19 cellular contexts compared by ENCODE assay signal in genomic region chr3:125069968-125070745, GRCh38.
"Had no signal": no experiment of that assay in that cellular context is flagged by ENCODE, and none has a peak within 500 bp of the region (broad histone marks: within the 10 kb centered on the region; RNA-seq: fewer than 3 reads in every experiment).

No MANE protein-coding gene starts in this region.

- H3K36me3 ChIP-seq: spleen, tibial artery, upper lobe of right lung had no signal

- H3K9me3 ChIP-seq: spleen, tibial artery, upper lobe of right lung had no signal

- H3K27me3 Mint-ChIP-seq: dendritic cell treated with granulocyte-macrophage colony-stimulating factor and Interleukin-4, amounts not matched to agents 40 ng/mL and 50 ng/mL, for 4 days; effector memory CD8-positive, alpha-beta T cell; naive thymus-derived CD8-positive, alpha-beta T cell; stimulated activated memory B cell treated with anti-CD40 and anti-IgM and Interleukin-4, amounts not matched to agents 10 μg/mL and 1 μg/mL and 100 μg/mL, for 72 hours; stimulated activated naive CD8-positive, alpha-beta T cell treated with anti-CD3 and anti-CD28 coated beads, Interleukin-15, Interleukin-2, amounts not matched to agents 100 ng/mL and 50 ng/mL, for 24 hours had no signal

- H3K4me3 Mint-ChIP-seq: dendritic cell treated with granulocyte-macrophage colony-stimulating factor and Interleukin-4, amounts not matched to agents 40 ng/mL and 50 ng/mL, for 4 days; effector memory CD8-positive, alpha-beta T cell; neural crest cell; stimulated activated memory B cell treated with anti-CD40 and anti-IgM and Interleukin-4, amounts not matched to agents 10 μg/mL and 1 μg/mL and 100 μg/mL, for 72 hours; stimulated activated naive CD8-positive, alpha-beta T cell treated with anti-CD3 and anti-CD28 coated beads, Interleukin-15, Interleukin-2, amounts not matched to agents 100 ng/mL and 50 ng/mL, for 24 hours had no signal

- H3K27me3 ChIP-seq: hepatocyte, spleen, tibial artery, upper lobe of right lung had no signal

- H3K36me3 Mint-ChIP-seq: naive thymus-derived CD8-positive, alpha-beta T cell; stimulated activated memory B cell treated with anti-CD40 and anti-IgM and Interleukin-4, amounts not matched to agents 10 μg/mL and 1 μg/mL and 100 μg/mL, for 72 hours had no signal

- H2AFZ ChIP-seq: hepatocyte had no signal

- DNase-seq: effector memory CD8-positive, alpha-beta T cell; erythroblast; foreskin melanocyte; left colon; left ventricle myocardium superior; mesendoderm; naive thymus-derived CD8-positive, alpha-beta T cell; posterior cingulate gyrus; spleen; stimulated activated CD4-positive, alpha-beta T cell treated with anti-CD3 and anti-CD28 coated beads, Interleukin-15, amount 100 ng/mL, for 24 hours; stimulated activated CD4-positive, alpha-beta T cell treated with anti-CD3 and anti-CD28 coated beads, Interleukin-1b, Interleukin-23, amount 100 ng/mL, for 48 hours; stimulated activated CD4-positive, alpha-beta T cell treated with anti-CD3 and anti-CD28 coated beads, Interleukin-4, amount 100 ng/mL, for 24 hours; tibial artery; upper lobe of right lung had no signal

- H3K27ac ChIP-seq: hepatocyte, tibial artery, upper lobe of right lung had no signal

- ATAC-seq: effector memory CD8-positive, alpha-beta T cell; left colon; left ventricle myocardium superior had no signal

- H3K4me3 ChIP-seq: hepatocyte, spleen, tibial artery, upper lobe of right lung had no signal

- H3K79me2 ChIP-seq: hepatocyte had no signal

- H3K27ac Mint-ChIP-seq: stimulated activated memory B cell treated with anti-CD40 and anti-IgM and Interleukin-4, amounts not matched to agents 10 μg/mL and 1 μg/mL and 100 μg/mL, for 72 hours; stimulated activated naive CD8-positive, alpha-beta T cell treated with anti-CD3 and anti-CD28 coated beads, Interleukin-15, Interleukin-2, amounts not matched to agents 100 ng/mL and 50 ng/mL, for 24 hours had no signal

- H3K4me2 ChIP-seq: hepatocyte had no signal

- H3K4me1 ChIP-seq: tibial artery, upper lobe of right lung had no signal

- H3K9me3 Mint-ChIP-seq: dendritic cell treated with granulocyte-macrophage colony-stimulating factor and Interleukin-4, amounts not matched to agents 40 ng/mL and 50 ng/mL, for 4 days; effector memory CD8-positive, alpha-beta T cell; naive thymus-derived CD8-positive, alpha-beta T cell; neural crest cell; stimulated activated memory B cell treated with anti-CD40 and anti-IgM and Interleukin-4, amounts not matched to agents 10 μg/mL and 1 μg/mL and 100 μg/mL, for 72 hours; stimulated activated naive CD8-positive, alpha-beta T cell treated with anti-CD3 and anti-CD28 coated beads, Interleukin-15, Interleukin-2, amounts not matched to agents 100 ng/mL and 50 ng/mL, for 24 hours had no signal

- H3K4me1 Mint-ChIP-seq: neural crest cell had no signal
